In the genomic region with DNA sequence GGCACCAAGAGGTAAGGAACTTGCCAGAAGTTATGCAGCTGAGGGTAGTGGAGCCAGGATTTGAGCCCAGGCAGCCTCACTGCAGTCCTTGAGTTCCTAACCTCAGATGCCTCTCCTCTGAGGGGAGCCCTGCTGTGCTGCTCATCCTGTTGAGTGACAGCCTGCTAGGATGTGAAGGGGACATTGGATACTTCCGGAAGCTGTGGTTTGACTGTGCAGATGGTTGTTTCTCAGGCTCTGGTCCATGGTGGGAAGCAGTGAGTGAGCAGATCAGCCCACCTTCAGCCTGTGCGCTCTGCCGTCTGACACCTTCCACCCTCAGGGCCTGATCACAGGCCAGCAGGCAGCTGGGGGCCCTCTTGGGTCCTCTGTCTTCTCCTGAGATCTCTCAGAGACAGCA, we compare ENCODE assay signal across 10 cellular contexts.
A peak's percentile ranks its signal among the peaks of the same experiment; 100 is the strongest.
DNase-seq lines count a peak whose midpoint lies in the region; ATAC-seq and TF ChIP-seq lines count a peak whose summit lies in the region.
"Had no signal": no experiment of that assay in that cellular context is flagged by ENCODE, and none has a peak within 500 bp of the region (broad histone marks: within the 10 kb centered on the region; RNA-seq: fewer than 3 reads in every experiment).

No MANE protein-coding gene starts in this region.

- WGBS in heart right ventricle, 2 donors: 60 to 64% methylated on average over 3 of the region's 3 CpGs
- WGBS in endodermal cell (ENCODE audit: insufficient coverage in 1 of 2, insufficient read length in 1 of 2), 2 experiments: 21 to 46% methylated on average over 2 to 3 of the region's 3 CpGs

- ATAC-seq in heart right ventricle (peak in 3 of 8 donors; percentile 2 to 25 (median 7)), Right ventricle myocardium inferior (no peak), GM19455 (IDR thresholded peaks at IDR 0.05; ENCODE audit: unreplicated experiment) (no peak), GM18511 (IDR thresholded peaks at IDR 0.05; ENCODE audit: unreplicated experiment) (no peak)

- DNase-seq in heart right ventricle (no peak), Right ventricle myocardium inferior (ENCODE audit: missing footprints) (no peak), NCI-H2107 treated with DMSO at 0.1 percent for 48 hours (lab: John Stamatoyannopoulos, UW; ENCODE audit: unreplicated experiment) (peak; percentile 87), endodermal cell (peak; percentile 93), hepatic stellate cell (ENCODE audit: low spot score) (no peak), NCI-H1048 (lab: John Stamatoyannopoulos, UW) (no peak)
- DNase-seq: NCI-H2081 treated with DMSO at 0.1 percent for 48 hours, stomach had no signal

- no peak overlapping the region for H3K9ac ChIP-seq in endodermal cell (ENCODE audit: extremely low read depth, low read length, poor library complexity, severe bottlenecking)

- H3K4me3 ChIP-seq in heart right ventricle (no peak overlapping the region), endodermal cell (ENCODE audit: low read length) (no peak overlapping the region)
- H3K4me3 ChIP-seq: stomach had no signal

- H3K4me1 Mint-ChIP-seq in endodermal cell: peaks cover 32% of the 10 kb centered on the region

- peak overlapping the region; percentile 56 for H3K27ac Mint-ChIP-seq in endodermal cell

- H3K27me3 Mint-ChIP-seq in endodermal cell (ENCODE audit: insufficient read depth): no peaks in the 10 kb centered on the region

- no peaks in the 10 kb centered on the region for H3K36me3 Mint-ChIP-seq in endodermal cell (ENCODE audit: low read depth)

- intact Hi-C loops in heart right ventricle (cut with DNase I) (loop anchor here in 1 of 10 donors (10.0 kb wide), 1 partner anchor 279 kb away; no protein-coding TSS in a partner anchor), Right ventricle myocardium inferior (cut with DNase I) (no loop called here)

- H3K27me3 ChIP-seq in heart right ventricle (no peaks in the 10 kb centered on the region), endodermal cell (ENCODE audit: control insufficient read depth, insufficient read depth, low read length, poor library complexity, severe bottlenecking) (no peaks in the 10 kb centered on the region)
- H3K27me3 ChIP-seq: stomach had no signal

- TF ChIP-seq CTCF in heart right ventricle (IDR thresholded peaks at IDR 0.05) (no peak), endodermal cell (conservative IDR thresholded peaks at IDR 0.05) (no peak)

- H3K9me3 ChIP-seq in heart right ventricle: peaks cover 0 to 7% (median 0%) of the 10 kb centered on the region in 11 donors
- peaks cover 5% of the 10 kb centered on the region for H3K9me3 ChIP-seq in endodermal cell (ENCODE audit: control insufficient read depth, low read length)

- H3K36me3 ChIP-seq in heart right ventricle (no peaks in the 10 kb centered on the region), endodermal cell (ENCODE audit: control insufficient read depth, insufficient read depth, low read length) (no peaks in the 10 kb centered on the region)
- H3K36me3 ChIP-seq: stomach had no signal

- H3K4me3 Mint-ChIP-seq in endodermal cell: no peak overlapping the region

- H3K4me1 ChIP-seq in heart right ventricle (peaks cover 8 to 73% (median 65%) of the 10 kb centered on the region in 9 donors), endodermal cell (ENCODE audit: control insufficient read depth, insufficient read depth, low read length) (no peaks in the 10 kb centered on the region)

- H3K27ac ChIP-seq in heart right ventricle: peak overlapping the region in 8 of 10 donors; percentile 17 to 54 (median 38)
- no peak overlapping the region for H3K27ac ChIP-seq in endodermal cell (ENCODE audit: low read depth, low read length)
- H3K27ac ChIP-seq: stomach had no signal

- H3K9me3 Mint-ChIP-seq in endodermal cell: peaks cover 6% of the 10 kb centered on the region

Comparison
In these comparisons a context has a peak if more than half of its experiments do, and no peak if none do; other contexts are left out.
1. DNase-seq: peak in NCI-H2107 treated with DMSO at 0.1 percent for 48 hours (single experiment) and endodermal cell (single experiment); none in heart right ventricle (0 of 2), Right ventricle myocardium inferior (single experiment), hepatic stellate cell (single experiment) and NCI-H1048 (single experiment).